ENCODE assay signal across 8 cellular contexts in the genomic region with DNA sequence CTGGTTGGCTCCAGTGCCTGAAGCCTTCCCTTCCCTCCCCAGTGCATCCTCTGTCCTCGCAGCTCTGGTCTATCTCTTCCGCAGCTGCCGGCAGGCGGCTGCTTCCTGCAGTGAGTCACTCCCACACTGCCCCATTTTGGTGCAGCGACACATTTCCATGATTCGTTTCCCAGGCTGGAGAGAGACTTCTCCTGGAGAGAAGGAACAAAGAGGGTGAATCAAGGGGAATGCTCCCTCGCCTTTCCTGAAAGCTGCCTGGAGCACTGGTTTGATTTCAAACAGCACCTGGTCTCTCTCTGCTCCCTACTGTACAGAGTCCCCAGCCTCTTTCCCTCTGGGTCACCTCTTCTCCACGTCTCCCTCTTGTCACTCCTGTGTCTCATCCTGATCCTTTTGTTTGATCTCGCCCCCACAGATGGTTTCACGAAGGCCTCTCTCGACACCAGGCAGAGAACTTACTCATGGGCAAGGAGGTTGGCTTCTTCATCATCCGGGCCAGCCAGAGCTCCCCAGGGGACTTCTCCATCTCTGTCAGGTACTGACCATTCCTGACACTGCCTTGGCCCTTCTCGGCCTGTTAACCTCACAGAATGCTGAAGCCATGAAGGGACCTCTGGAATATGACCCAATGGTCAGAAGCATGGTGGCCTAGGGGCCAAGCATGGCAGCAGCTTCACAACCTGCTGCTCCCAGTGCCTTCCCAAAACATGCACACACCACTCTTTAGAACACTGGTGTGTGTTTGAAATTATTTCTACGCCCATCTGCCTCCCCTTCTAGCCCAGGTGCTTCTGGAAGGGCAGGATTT. TPM values are rescaled to one million over a fixed set of nuclear protein-coding genes. Genes with fewer than 3 reads are reported as not detected.
DNase-seq lines count a peak whose midpoint lies in the region; ATAC-seq and TF ChIP-seq lines count a peak whose summit lies in the region.

A gene (plus strand): TSS at position 758 of the 808 bp plus-strand sequence. CDS start 3,978 bp downstream, outside the sequence.

- H2AFZ ChIP-seq in neural cell (ENCODE audit: low read depth, low read length): no peak within 1 kb of the TSS

- H3K9ac ChIP-seq in neural cell (ENCODE audit: low read length): peak within 1 kb of the TSS; percentile 1

- no peak for TF ChIP-seq RAD21 in neural cell (conservative IDR thresholded peaks at IDR 0.05)

- H3K27me3 Mint-ChIP-seq in T-helper 2 cell treated with Interferon-gamma antibody and Interleukin-4, amounts not matched to agents 5 μg/mL and 100 μg/mL, for 36 hours (ENCODE audit: low read depth): no peaks in the 10 kb centered on the region

- H3F3A ChIP-seq in neural cell (ENCODE audit: insufficient read depth, low read length, poor library complexity, severe bottlenecking): no peaks in the 10 kb centered on the region

- TF ChIP-seq CTCF in neural cell (IDR thresholded peaks at IDR 0.05; ENCODE audit: poor library complexity, severe bottlenecking): no peak

- H3K4me3 ChIP-seq in effector memory CD4-positive, alpha-beta T cell (ENCODE audit: insufficient read depth, low read depth, low read length, poor library complexity, severe bottlenecking): no peak within 1 kb of the TSS
- H3K4me3 ChIP-seq in neural cell (ENCODE audit: low read length): no peak within 1 kb of the TSS

- H3K4me3 Mint-ChIP-seq in T-helper 2 cell treated with Interferon-gamma antibody and Interleukin-4, amounts not matched to agents 5 μg/mL and 100 μg/mL, for 36 hours: peak within 1 kb of the TSS; percentile 70

- no peaks in the 10 kb centered on the region for H3K79me2 ChIP-seq in neural cell (replicated peaks; ENCODE audit: insufficient read depth, low read length)

- H3K4me1 Mint-ChIP-seq in T-helper 2 cell treated with Interferon-gamma antibody and Interleukin-4, amounts not matched to agents 5 μg/mL and 100 μg/mL, for 36 hours (ENCODE audit: low read depth): peaks cover 65% of the 10 kb centered on the region

- peaks cover 86% of the 10 kb centered on the region for H3K36me3 Mint-ChIP-seq in T-helper 2 cell treated with Interferon-gamma antibody and Interleukin-4, amounts not matched to agents 5 μg/mL and 100 μg/mL, for 36 hours (ENCODE audit: low read depth)

- H3K36me3 ChIP-seq in effector memory CD4-positive, alpha-beta T cell (ENCODE audit: control insufficient read depth, insufficient read depth, low read length): peaks cover 79% of the 10 kb centered on the region
- no peaks in the 10 kb centered on the region for H3K36me3 ChIP-seq in neural cell (ENCODE audit: insufficient read depth, low read length)

- no peak within 1 kb of the TSS for H3K4me2 ChIP-seq in neural cell (ENCODE audit: low read length)

- no peaks in the 10 kb centered on the region for H4K20me1 ChIP-seq in neural cell (ENCODE audit: insufficient read depth)

- DNase-seq in activated CD4-positive, alpha-beta T cell treated with anti-CD3 and anti-CD28 coated beads for 1 hour: peak; percentile 15
- no peak for DNase-seq in activated CD4-positive, alpha-beta T cell treated with anti-CD3 and anti-CD28 coated beads, Interleukin-2, amount 50 U/mL, for 4 hours
- DNase-seq in T-helper 2 cell treated with Interferon-gamma antibody and Interleukin-4, amounts not matched to agents 5 μg/mL and 100 μg/mL, for 36 hours (ENCODE audit: low spot score): no peak
- peak in 1 of 3 donors; percentile 21 for DNase-seq in effector memory CD4-positive, alpha-beta T cell

- H3K27ac ChIP-seq in effector memory CD4-positive, alpha-beta T cell (ENCODE audit: insufficient read depth, low read length, poor library complexity, severe bottlenecking): peak within 1 kb of the TSS; percentile 54
- no peak within 1 kb of the TSS for H3K27ac ChIP-seq in neural cell (ENCODE audit: low read length)

- TF ChIP-seq EP300 in neural cell (conservative IDR thresholded peaks at IDR 0.05; ENCODE audit: poor library complexity, severe bottlenecking): no peak

- H3K27me3 ChIP-seq in effector memory CD4-positive, alpha-beta T cell (replicated peaks; ENCODE audit: control insufficient read depth, insufficient read depth, low read length, poor library complexity, severe bottlenecking): no peaks in the 10 kb centered on the region
- H3K27me3 ChIP-seq in neural cell (ENCODE audit: insufficient read depth, low read depth, low read length): no peaks in the 10 kb centered on the region

- no peaks in the 10 kb centered on the region for H3K9me2 ChIP-seq in neural cell (ENCODE audit: insufficient read depth, low read length)

- peak within 1 kb of the TSS; percentile 77 for H3K27ac Mint-ChIP-seq in T-helper 2 cell treated with Interferon-gamma antibody and Interleukin-4, amounts not matched to agents 5 μg/mL and 100 μg/mL, for 36 hours

- no peaks in the 10 kb centered on the region for H3K9me3 Mint-ChIP-seq in T-helper 2 cell treated with Interferon-gamma antibody and Interleukin-4, amounts not matched to agents 5 μg/mL and 100 μg/mL, for 36 hours

- peaks cover 39% of the 10 kb centered on the region for H3K4me1 ChIP-seq in effector memory CD4-positive, alpha-beta T cell (ENCODE audit: control insufficient read depth, insufficient read depth, low read length, poor library complexity, severe bottlenecking)

- H3K9me3 ChIP-seq in effector memory CD4-positive, alpha-beta T cell (ENCODE audit: control insufficient read depth, low read length): no peaks in the 10 kb centered on the region
- H3K9me3 ChIP-seq in neural cell (ENCODE audit: low read length): no peaks in the 10 kb centered on the region

- ATAC-seq in HG03354 (IDR thresholded peaks at IDR 0.05; ENCODE audit: poor library complexity, severe bottlenecking, unreplicated experiment): no peak
- no peak for ATAC-seq in HG02884 (IDR thresholded peaks at IDR 0.05; ENCODE audit: unreplicated experiment)
- no peak for ATAC-seq in HG03565 (IDR thresholded peaks at IDR 0.05; ENCODE audit: unreplicated experiment)

TF ChIP-seq in neural cell, 6 proteins besides CTCF, POLR2A, EP300 and RAD21:
- TF ChIP-seq TAF1 (IDR thresholded peaks at IDR 0.05; ENCODE audit: low read depth) (no peak), MXI1 (conservative IDR thresholded peaks at IDR 0.05; ENCODE audit: poor library complexity, severe bottlenecking) (no peak), SMC3 (conservative IDR thresholded peaks at IDR 0.05; ENCODE audit: poor library complexity) (no peak), EZH2 (IDR thresholded peaks at IDR 0.05; ENCODE audit: borderline replicate concordance, insufficient read depth, low read length, poor library complexity, severe bottlenecking) (no peak), POLR2AphosphoS5 (IDR thresholded peaks at IDR 0.05) (no peak)
- TF ChIP-seq, protein P1, sequence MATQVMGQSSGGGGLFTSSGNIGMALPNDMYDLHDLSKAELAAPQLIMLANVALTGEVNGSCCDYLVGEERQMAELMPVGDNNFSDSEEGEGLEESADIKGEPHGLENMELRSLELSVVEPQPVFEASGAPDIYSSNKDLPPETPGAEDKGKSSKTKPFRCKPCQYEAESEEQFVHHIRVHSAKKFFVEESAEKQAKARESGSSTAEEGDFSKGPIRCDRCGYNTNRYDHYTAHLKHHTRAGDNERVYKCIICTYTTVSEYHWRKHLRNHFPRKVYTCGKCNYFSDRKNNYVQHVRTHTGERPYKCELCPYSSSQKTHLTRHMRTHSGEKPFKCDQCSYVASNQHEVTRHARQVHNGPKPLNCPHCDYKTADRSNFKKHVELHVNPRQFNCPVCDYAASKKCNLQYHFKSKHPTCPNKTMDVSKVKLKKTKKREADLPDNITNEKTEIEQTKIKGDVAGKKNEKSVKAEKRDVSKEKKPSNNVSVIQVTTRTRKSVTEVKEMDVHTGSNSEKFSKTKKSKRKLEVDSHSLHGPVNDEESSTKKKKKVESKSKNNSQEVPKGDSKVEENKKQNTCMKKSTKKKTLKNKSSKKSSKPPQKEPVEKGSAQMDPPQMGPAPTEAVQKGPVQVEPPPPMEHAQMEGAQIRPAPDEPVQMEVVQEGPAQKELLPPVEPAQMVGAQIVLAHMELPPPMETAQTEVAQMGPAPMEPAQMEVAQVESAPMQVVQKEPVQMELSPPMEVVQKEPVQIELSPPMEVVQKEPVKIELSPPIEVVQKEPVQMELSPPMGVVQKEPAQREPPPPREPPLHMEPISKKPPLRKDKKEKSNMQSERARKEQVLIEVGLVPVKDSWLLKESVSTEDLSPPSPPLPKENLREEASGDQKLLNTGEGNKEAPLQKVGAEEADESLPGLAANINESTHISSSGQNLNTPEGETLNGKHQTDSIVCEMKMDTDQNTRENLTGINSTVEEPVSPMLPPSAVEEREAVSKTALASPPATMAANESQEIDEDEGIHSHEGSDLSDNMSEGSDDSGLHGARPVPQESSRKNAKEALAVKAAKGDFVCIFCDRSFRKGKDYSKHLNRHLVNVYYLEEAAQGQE (IDR thresholded peaks at IDR 0.05; ENCODE audit: borderline replicate concordance): no peak
TF ChIP-seq in neural cell: peak in this region for 0.

RNA-seq across cellular contexts. Expression of the gene that starts here (rescaled TPM):
- not detected in 2 replicates for polyA plus RNA-seq in neural cell
- polyA minus RNA-seq in neural cell: not detected in 2 replicates
